In genomic region chr9:109433476-109433875, GRCh38 we compare ENCODE assay signal across 32 cellular contexts.
"Had no signal": no experiment of that assay in that cellular context is flagged by ENCODE, and none has a peak within 500 bp of the region (broad histone marks: within the 10 kb centered on the region; RNA-seq: fewer than 3 reads in every experiment).

No MANE protein-coding gene starts in this region.

- H3K9me3 ChIP-seq: adrenal gland, ascending aorta, body of pancreas, breast epithelium had no signal

- H3K4me1 ChIP-seq: ascending aorta, body of pancreas, breast epithelium had no signal

- H3K4me3 ChIP-seq: adrenal gland, ascending aorta, body of pancreas, breast epithelium, cardiac muscle cell had no signal

- H3K36me3 ChIP-seq: adrenal gland, brain microvascular endothelial cell, breast epithelium, cardiac muscle cell had no signal

- H3K27ac ChIP-seq: adrenal gland, ascending aorta, body of pancreas, brain microvascular endothelial cell, breast epithelium, cardiac muscle cell had no signal

- DNase-seq: activated effector memory CD4-positive, alpha-beta T cell treated with anti-CD3 and anti-CD28 coated beads, Interleukin-2, amount 50 U/mL, for 16 hours; activated effector memory CD4-positive, alpha-beta T cell treated with Interleukin-2 at 50 U/mL for 16 hours; activated gamma-delta T cell; activated gamma-delta T cell treated with Interleukin-2 at 50 U/mL for 16 hours; activated naive CD4-positive, alpha-beta T cell; activated naive CD4-positive, alpha-beta T cell treated with anti-CD3 and anti-CD28 coated beads for 36 hours; activated naive CD4-positive, alpha-beta T cell treated with anti-CD3 and anti-CD28 coated beads, Interleukin-2, amount 10 ng/mL, durations not matched to agents 7 days and 5 days; activated naive CD4-positive, alpha-beta T cell treated with anti-CD3 and anti-CD28 coated beads, Interleukin-2, amount 50 U/mL, for 16 hours; activated naive CD4-positive, alpha-beta T cell treated with Interleukin-2 at 50 U/mL for 16 hours; activated naive CD8-positive, alpha-beta T cell treated with anti-CD3 and anti-CD28 coated beads for 36 hours; activated naive CD8-positive, alpha-beta T cell treated with anti-CD3 and anti-CD28 coated beads, Interleukin-2, amount 10 ng/mL, durations not matched to agents 7 days and 5 days; activated naive CD8-positive, alpha-beta T cell treated with anti-CD3 and anti-CD28 coated beads, Interleukin-2, amount 50 U/mL, for 24 hours; activated T-cell treated with anti-CD3 and anti-CD28 coated beads, Interleukin-2, amount 50 U/mL, for 1 hour; activated T-cell treated with anti-CD3 and anti-CD28 coated beads, Interleukin-2, amount 50 U/mL, for 24 hours; activated T-cell treated with anti-CD3 and anti-CD28 coated beads, Interleukin-2, amount 50 U/mL, for 4 hours; activated T-cell treated with anti-CD3 and anti-CD28 coated beads, Interleukin-2, amount 50 U/mL, for 48 hours; activated T-cell treated with anti-CD3 and anti-CD28 coated beads, Interleukin-2, amount 50 U/mL, for 72 hours; adrenal gland; amniotic stem cell; amygdala; anterior cingulate cortex; aorta; body of pancreas; brain microvascular endothelial cell; caudate nucleus; central memory CD4-positive, alpha-beta T cell; cerebellar nuclear complex had no signal

- ATAC-seq: activated naive CD4-positive, alpha-beta T cell treated with anti-CD3 and anti-CD28 coated beads, Interleukin-2, amount 50 U/mL, for 72 hours; activated naive CD8-positive, alpha-beta T cell treated with anti-CD3 and anti-CD28 coated beads, Interleukin-2, amount 50 U/mL, for 24 hours; activated T-cell treated with anti-CD3 and anti-CD28 coated beads, Interleukin-2, amount 50 U/mL, for 4 hours; activated T-cell treated with anti-CD3 and anti-CD28 coated beads, Interleukin-2, amount 50 U/mL, for 72 hours; activated T-helper 17 cell treated with anti-CD3 and anti-CD28 coated beads, Interleukin-2, amount 50 U/mL, for 72 hours; body of pancreas had no signal
